Comparison of ENCODE assay signal across 8 cellular contexts in genomic region chr20:62804632-62805364, GRCh38. TPM values are rescaled to one million over a fixed set of nuclear protein-coding genes. Genes with fewer than 3 reads are reported as not detected.
DNase-seq lines count a peak whose midpoint lies in the region; ATAC-seq and TF ChIP-seq lines count a peak whose summit lies in the region.

Gene OGFR, plus strand, starts transcription at chr20:62804835. Its CDS starts 25 bp downstream, at chr20:62804860.

- peak within 1 kb of the TSS; percentile 95 for H3K4me3 Mint-ChIP-seq in central memory CD8-positive, alpha-beta T cell

- H3K4me1 ChIP-seq in Loucy (ENCODE audit: insufficient read depth, low read length, poor library complexity, severe bottlenecking), result peaks cover 32% of the 10 kb centered on the region

- H4K20me1 ChIP-seq in Loucy (ENCODE audit: insufficient read depth, low read length, poor library complexity, severe bottlenecking), result peaks cover 40% of the 10 kb centered on the region

- H3K4me2 ChIP-seq in Loucy (ENCODE audit: low read depth, low read length, poor library complexity, severe bottlenecking), result peak within 1 kb of the TSS; percentile 100

- peaks cover 6% of the 10 kb centered on the region; the same call in 1 of the 2 replicates for H3F3A ChIP-seq in Loucy (ENCODE audit: low read depth)

- no peaks in the 10 kb centered on the region for H3K9me3 ChIP-seq in Loucy (ENCODE audit: insufficient read depth, low read depth, low read length)

- H3K4me1 Mint-ChIP-seq in central memory CD8-positive, alpha-beta T cell, result peaks cover 27% of the 10 kb centered on the region

- H3K27me3 Mint-ChIP-seq in central memory CD8-positive, alpha-beta T cell, result no peaks in the 10 kb centered on the region

- no peaks in the 10 kb centered on the region for H3K9me2 ChIP-seq in Loucy (replicated peaks; ENCODE audit: low read depth, low read length)

- peaks cover 34% of the 10 kb centered on the region for H3K36me3 Mint-ChIP-seq in central memory CD8-positive, alpha-beta T cell (ENCODE audit: insufficient read depth)

- no peaks in the 10 kb centered on the region for H3K9me3 Mint-ChIP-seq in central memory CD8-positive, alpha-beta T cell

- peak; percentile 72 for ATAC-seq in central memory CD8-positive, alpha-beta T cell (replicated peaks; ENCODE audit: extremely low read depth, poor library complexity, severe bottlenecking)
- no peak for ATAC-seq in HG03196 (IDR thresholded peaks at IDR 0.05; ENCODE audit: unreplicated experiment)

- peak within 1 kb of the TSS; percentile 97 for H3K27ac Mint-ChIP-seq in central memory CD8-positive, alpha-beta T cell (ENCODE audit: low read depth)

- peaks cover 43% of the 10 kb centered on the region for H3K79me2 ChIP-seq in Loucy (ENCODE audit: insufficient read depth, low read length)

- H2AFZ ChIP-seq in Loucy (ENCODE audit: low read length), result peak within 1 kb of the TSS; percentile 98

- no peak for DNase-seq in A172 (ENCODE audit: low spot score)
- peak; percentile 45 for DNase-seq in activated CD4-positive, CD25-positive, alpha-beta regulatory T cell treated with anti-CD3 and anti-CD28 coated beads, Interleukin-2, amount 50 U/mL, for 16 hours (ENCODE audit: low read depth, low spot score)
- peak; percentile 44 to 61 for DNase-seq in central memory CD8-positive, alpha-beta T cell (ENCODE audit: low spot score in 2 of 2)
- peak; percentile 18 for DNase-seq in kidney glomerular epithelial cell (lab: John Stamatoyannopoulos, UW)
- DNase-seq in stimulated activated CD4-positive, alpha-beta T cell treated with anti-CD3 and anti-CD28 coated beads, Interleukin-1b, Interleukin-23, amount 100 ng/mL, for 4 hours (ENCODE audit: low read depth in 2 of 2), result peak; percentile 65 to 69

- H3K4me3 ChIP-seq in Loucy (ENCODE audit: low read length, poor library complexity, severe bottlenecking), result peak within 1 kb of the TSS; percentile 82

- peak; percentile 79 for TF ChIP-seq POLR2A in GM18526 (IDR thresholded peaks at IDR 0.05; ENCODE audit: extremely low read depth, insufficient read length)

- H3K36me3 ChIP-seq in Loucy (ENCODE audit: insufficient read depth, low read length), result peaks cover 19% of the 10 kb centered on the region; the same call in 1 of the 2 replicates

- H3K27me3 ChIP-seq in Loucy (ENCODE audit: insufficient read depth, low read length, poor library complexity, severe bottlenecking), result no peaks in the 10 kb centered on the region

- TF ChIP-seq CTCF in Loucy (conservative IDR thresholded peaks at IDR 0.05; ENCODE audit: low read length), result no peak

- H3K9ac ChIP-seq in Loucy (ENCODE audit: low read depth, low read length, poor library complexity, severe bottlenecking), result peak within 1 kb of the TSS; percentile 77

RNA-seq across cellular contexts. Expression of gene OGFR, which starts in this region (rescaled TPM):
- 66.0 and 90.7 TPM in 2 replicates for total RNA-seq in A172 (2014; rRNA removed; shearing (Covaris generic))
